ENCODE assay signal across 13 cellular contexts in genomic region chr6:140463312-140463710, GRCh38.
DNase-seq lines count a peak whose midpoint lies in the region; ATAC-seq, FAIRE-seq and TF ChIP-seq lines count a peak whose summit lies in the region.
"Had no signal": no experiment of that assay in that cellular context is flagged by ENCODE, and none has a peak within 500 bp of the region (broad histone marks: within the 10 kb centered on the region; RNA-seq: fewer than 3 reads in every experiment).

No MANE protein-coding gene starts in this region.

- no peaks in the 10 kb centered on the region for H3K79me2 ChIP-seq in trophoblast cell (ENCODE audit: control insufficient read depth, insufficient read depth, low read length, poor library complexity)

- ATAC-seq in A549 (no peak), RWPE2 (ENCODE audit: low read depth) (0 out of 3 replicates have a peak, but pooled peaks have one; percentile 8), gastroesophageal sphincter (no peak)
- ATAC-seq: stimulated activated naive B cell treated with anti-CD40 and anti-IgM and Interleukin-4, amounts not matched to agents 10 μg/mL and 1 μg/mL and 100 μg/mL, for 72 hours had no signal

- 57% methylated on average over 2 of the region's 2 CpGs for WGBS in A549 (ENCODE audit: missing lambda C conversion rate)
- WGBS in gastroesophageal sphincter (ENCODE audit: low coverage in 1 of 2), 2 donors = 79 to 83% methylated on average over 1 to 2 of the region's 2 CpGs
- WGBS in trophoblast cell (ENCODE audit: extremely low coverage, insufficient coverage, insufficient read length) = no CpG with 5 or more reads among the region's 2 CpGs

- TF ChIP-seq RAD21 in A549 (conservative IDR thresholded peaks at IDR 0.05 in 1 of 2, IDR thresholded peaks at IDR 0.05 in 1 of 2) = no peak

- H2AK5ac ChIP-seq in trophoblast cell (ENCODE audit: low read length) = no peak overlapping the region

- no peak overlapping the region for H3K18ac ChIP-seq in trophoblast cell (ENCODE audit: low read length)

- peaks cover 15% of the 10 kb centered on the region; the same call in 1 of the 3 replicates for H3K4me1 ChIP-seq in A549
- peaks cover 23% of the 10 kb centered on the region for H3K4me1 ChIP-seq in RWPE2 (ENCODE audit: insufficient read depth, poor library complexity, severe bottlenecking)
- H3K4me1 ChIP-seq in gastroesophageal sphincter = peaks cover 11 to 26% (median 13%) of the 10 kb centered on the region in 3 donors
- peaks cover 0 to 3% of the 10 kb centered on the region in 2 experiments for H3K4me1 ChIP-seq in trophoblast cell (ENCODE audit: control insufficient read depth in 1 of 2, insufficient read depth in 2 of 2, low read length in 2 of 2)

- H4K12ac ChIP-seq in trophoblast cell (ENCODE audit: low read depth, low read length) = no peak overlapping the region

- TF ChIP-seq EP300 in A549 (IDR thresholded peaks at IDR 0.05) (no peak), gastroesophageal sphincter (IDR thresholded peaks at IDR 0.05) (no peak)

- H3K27ac ChIP-seq in A549 (peak overlapping the region; percentile 33 to 46; a peak in 2 of 6 replicates), RWPE2 (ENCODE audit: poor library complexity, severe bottlenecking) (peak overlapping the region; percentile 82), gastroesophageal sphincter (peak overlapping the region in 3 of 4 donors; percentile 73 to 75 (median 73)), trophoblast cell (ENCODE audit: low read depth, low read length) (peak overlapping the region; percentile 94)
- H3K27ac ChIP-seq: SJCRH30 had no signal

- H3K4me2 ChIP-seq in A549 (peak overlapping the region; percentile 37; the same call in 2 of the 3 replicates), trophoblast cell (ENCODE audit: low read length) (no peak overlapping the region)

- no peak overlapping the region for H3K4ac ChIP-seq in trophoblast cell (ENCODE audit: low read depth, low read length)

- CTCF ChIA-PET in A549 (lab: Yijun Ruan, JAX) = interaction anchor here (0.6 kb wide), 1 partner anchor 75 kb away, joined by 3 read pairs; no protein-coding TSS in a partner anchor

- no peak overlapping the region for H2AFZ ChIP-seq in trophoblast cell (ENCODE audit: insufficient read depth, low read length, poor library complexity)

- H3K4me3 ChIP-seq in A549 = no peak overlapping the region
- H3K4me3 ChIP-seq in RWPE2 (ENCODE audit: severe bottlenecking) = no peak overlapping the region
- no peak overlapping the region for H3K4me3 ChIP-seq in gastroesophageal sphincter
- H3K4me3 ChIP-seq in trophoblast cell (ENCODE audit: low read depth, low read length) = no peak overlapping the region
- H3K4me3 ChIP-seq: SJCRH30 had no signal

- H4K91ac ChIP-seq in trophoblast cell (ENCODE audit: low read depth, low read length) = peak overlapping the region; percentile 62

- peak overlapping the region; percentile 64 for H2BK12ac ChIP-seq in trophoblast cell (ENCODE audit: low read length)

- peak overlapping the region; percentile 70 for H4K8ac ChIP-seq in trophoblast cell (ENCODE audit: low read depth, low read length)

- no peak overlapping the region for H3K23ac ChIP-seq in trophoblast cell (ENCODE audit: low read length)

- FAIRE-seq in A549 (lab: Jason Lieb, UNC) = no peak

- H3K79me1 ChIP-seq in trophoblast cell (ENCODE audit: low read length) = peaks cover 6% of the 10 kb centered on the region

- H3K14ac ChIP-seq in trophoblast cell (ENCODE audit: low read length) = no peak overlapping the region

- POLR2A ChIA-PET in A549 (lab: Yijun Ruan, JAX) = no interaction called here

- TF ChIP-seq POLR2A in A549 (IDR thresholded peaks at IDR 0.05; ENCODE audit: low read length) = no peak
- TF ChIP-seq POLR2A in gastroesophageal sphincter (IDR thresholded peaks at IDR 0.05) = no peak

- no peak for DNase-seq in A549 (ENCODE audit: low read depth in 1 of 2, low spot score in 1 of 2)
- no peak for DNase-seq in RWPE2 (ENCODE audit: low spot score)
- no peak for DNase-seq in trophoblast cell
- no peak for DNase-seq in COLO829 (ENCODE audit: low spot score)
- DNase-seq in NCI-H1417 treated with DMSO at 0.1 percent for 48 hours (lab: John Stamatoyannopoulos, UW) = no peak
- DNase-seq in NCI-H2081 treated with DMSO at 0.1 percent for 48 hours (lab: John Stamatoyannopoulos, UW) = no peak
- no peak for DNase-seq in NK-92 (lab: John Stamatoyannopoulos, UW; ENCODE audit: unreplicated experiment)
- DNase-seq: activated CD4-positive, alpha-beta T cell treated with anti-CD3 and anti-CD28 coated beads for 1 hour; activated effector memory CD4-positive, alpha-beta T cell treated with anti-CD3 and anti-CD28 coated beads, Interleukin-2, amount 50 U/mL, for 16 hours; cerebellar nuclear complex; SJCRH30; stimulated activated naive B cell treated with anti-CD40 and anti-IgM and Interleukin-4, amounts not matched to agents 10 μg/mL and 1 μg/mL and 100 μg/mL, for 72 hours had no signal

- H3K27me3 ChIP-seq in RWPE2 (ENCODE audit: insufficient read depth, poor library complexity, severe bottlenecking) (no peaks in the 10 kb centered on the region), gastroesophageal sphincter (no peaks in the 10 kb centered on the region), trophoblast cell (ENCODE audit: insufficient read depth, low read length) (no peaks in the 10 kb centered on the region)
- H3K27me3 ChIP-seq: SJCRH30 had no signal

- H3K9me3 ChIP-seq in A549 = no peaks in the 10 kb centered on the region; the same call in 2 of the 3 replicates
- peaks cover 5% of the 10 kb centered on the region for H3K9me3 ChIP-seq in RWPE2 (ENCODE audit: severe bottlenecking)
- peaks cover 0 to 11% (median 0%) of the 10 kb centered on the region in 3 donors for H3K9me3 ChIP-seq in gastroesophageal sphincter
- no peaks in the 10 kb centered on the region for H3K9me3 ChIP-seq in trophoblast cell (ENCODE audit: insufficient read depth, low read depth, low read length)
- H3K9me3 ChIP-seq: SJCRH30 had no signal

- peak overlapping the region; percentile 51 for H2BK120ac ChIP-seq in trophoblast cell (ENCODE audit: insufficient read depth, low read length, poor library complexity)

- H3K9ac ChIP-seq in trophoblast cell (ENCODE audit: low read length) = no peak overlapping the region

- no peaks in the 10 kb centered on the region for H3K36me3 ChIP-seq in RWPE2 (ENCODE audit: low read depth)
- H3K36me3 ChIP-seq in gastroesophageal sphincter = no peaks in the 10 kb centered on the region
- H3K36me3 ChIP-seq in trophoblast cell (ENCODE audit: control insufficient read depth in 1 of 2, insufficient read depth in 2 of 2, low read length in 2 of 2) = no peaks in the 10 kb centered on the region
- H3K36me3 ChIP-seq: SJCRH30 had no signal

- peak overlapping the region; percentile 94 for H2BK5ac ChIP-seq in trophoblast cell (ENCODE audit: low read depth, low read length, poor library complexity)

- no peak for TF ChIP-seq CTCF in A549 (IDR thresholded peaks at IDR 0.05)
- TF ChIP-seq CTCF in RWPE2 (IDR thresholded peaks at IDR 0.05; ENCODE audit: poor library complexity, severe bottlenecking) = no peak
- TF ChIP-seq CTCF in gastroesophageal sphincter (IDR thresholded peaks at IDR 0.05) = no peak

TF ChIP-seq in A549, 52 proteins besides CTCF, POLR2A, EP300 and RAD21:
- TF ChIP-seq CBX8 (IDR thresholded peaks at IDR 0.05) = no peak
- TF ChIP-seq FOSL2 (IDR thresholded peaks at IDR 0.05) = no peak
- TF ChIP-seq FOSL2 (CRISPR knock-in tag; IDR thresholded peaks at IDR 0.05) = no peak
- TF ChIP-seq ZFP36 (IDR thresholded peaks at IDR 0.05; ENCODE audit: borderline replicate concordance, partially characterized antibody) = no peak
- TF ChIP-seq NR3C1 (IDR thresholded peaks at IDR 0.05) = no peak
- TF ChIP-seq PHF8 (IDR thresholded peaks at IDR 0.05; ENCODE audit: borderline replicate concordance, low read depth) = no peak
- TF ChIP-seq TP53 (CRISPR knock-in tag; IDR thresholded peaks at IDR 0.05) = no peak
- no peak for TF ChIP-seq ELK1 (IDR thresholded peaks at IDR 0.05; ENCODE audit: low read depth, low read length)
- TF ChIP-seq ZSCAN20 (CRISPR knock-in tag; IDR thresholded peaks at IDR 0.05) = no peak
- no peak for TF ChIP-seq NPAS2 (CRISPR knock-in tag; IDR thresholded peaks at IDR 0.05; ENCODE audit: borderline replicate concordance)
- no peak for TF ChIP-seq SMC3 (IDR thresholded peaks at IDR 0.05)
- no peak for TF ChIP-seq KDM1A (IDR thresholded peaks at IDR 0.05; ENCODE audit: low read depth)
- no peak for TF ChIP-seq RARB (CRISPR knock-in tag; IDR thresholded peaks at IDR 0.05)
- TF ChIP-seq HDAC2 (IDR thresholded peaks at IDR 0.05) = no peak
- no peak for TF ChIP-seq KDM5A (IDR thresholded peaks at IDR 0.05)
- TF ChIP-seq HES2 (IDR thresholded peaks at IDR 0.05) = no peak
- TF ChIP-seq RCOR1 (IDR thresholded peaks at IDR 0.05; ENCODE audit: low read depth, low read length) = no peak
- no peak for TF ChIP-seq USF2 (IDR thresholded peaks at IDR 0.05)
- no peak for TF ChIP-seq CBX2 (IDR thresholded peaks at IDR 0.05; ENCODE audit: borderline replicate concordance, low read depth)

Comparison
In these comparisons a context has a peak if more than half of its experiments do, and no peak if none do; other contexts are left out.
1. H3K27ac ChIP-seq: peak in every context shown above with its lines; median percentile 94 in trophoblast cell; 82 in RWPE2; 73 in gastroesophageal sphincter; 40 in A549.